In genomic region chrX:131060147-131060546, GRCh38 we compare ENCODE assay signal across 30 cellular contexts. TPM values are rescaled to one million over a fixed set of nuclear protein-coding genes. Genes with fewer than 3 reads are reported as not detected.
"Had no signal": no experiment of that assay in that cellular context is flagged by ENCODE, and none has a peak within 500 bp of the region (broad histone marks: within the 10 kb centered on the region; RNA-seq: fewer than 3 reads in every experiment).

No MANE protein-coding gene starts in this region.

- H3K27ac ChIP-seq: stomach, testis, thoracic aorta, thyroid gland, tibial artery, tibial nerve, transverse colon, upper lobe of left lung, upper lobe of right lung, uterus, vagina had no signal

- H3K9me3 Mint-ChIP-seq: stimulated activated effector memory CD8-positive, alpha-beta T cell treated with anti-CD3 and anti-CD28 coated beads, Interleukin-12 subunit alpha, Interleukin-12 subunit beta, amount 100 ng/mL, for 72 hours; stimulated activated memory B cell treated with anti-CD40 and anti-IgM and Interleukin-4, amounts not matched to agents 10 μg/mL and 1 μg/mL and 100 μg/mL, for 72 hours; stimulated activated naive B cell treated with anti-CD40 and anti-IgM and Interleukin-4, amounts not matched to agents 10 μg/mL and 1 μg/mL and 100 μg/mL, for 72 hours; stimulated activated naive CD8-positive, alpha-beta T cell treated with anti-CD3 and anti-CD28 coated beads, Interleukin-15, amount 100 ng/mL, for 72 hours; stimulated activated naive CD8-positive, alpha-beta T cell treated with anti-CD3 and anti-CD28 coated beads, Interleukin-15, Interleukin-2, amounts not matched to agents 100 ng/mL and 50 ng/mL, for 24 hours; type B pancreatic cell had no signal

- H3K36me3 Mint-ChIP-seq: stimulated activated effector memory CD8-positive, alpha-beta T cell treated with anti-CD3 and anti-CD28 coated beads, Interleukin-12 subunit alpha, Interleukin-12 subunit beta, amount 100 ng/mL, for 72 hours; stimulated activated memory B cell treated with anti-CD40 and anti-IgM and Interleukin-4, amounts not matched to agents 10 μg/mL and 1 μg/mL and 100 μg/mL, for 72 hours; stimulated activated naive B cell treated with anti-CD40 and anti-IgM and Interleukin-4, amounts not matched to agents 10 μg/mL and 1 μg/mL and 100 μg/mL, for 72 hours; type B pancreatic cell had no signal

- H3K27ac Mint-ChIP-seq: stimulated activated effector memory CD8-positive, alpha-beta T cell treated with anti-CD3 and anti-CD28 coated beads, Interleukin-12 subunit alpha, Interleukin-12 subunit beta, amount 100 ng/mL, for 72 hours; stimulated activated memory B cell treated with anti-CD40 and anti-IgM and Interleukin-4, amounts not matched to agents 10 μg/mL and 1 μg/mL and 100 μg/mL, for 72 hours; stimulated activated naive B cell treated with anti-CD40 and anti-IgM and Interleukin-4, amounts not matched to agents 10 μg/mL and 1 μg/mL and 100 μg/mL, for 72 hours; stimulated activated naive CD8-positive, alpha-beta T cell treated with anti-CD3 and anti-CD28 coated beads, Interleukin-15, amount 100 ng/mL, for 72 hours; stimulated activated naive CD8-positive, alpha-beta T cell treated with anti-CD3 and anti-CD28 coated beads, Interleukin-15, Interleukin-2, amounts not matched to agents 100 ng/mL and 50 ng/mL, for 24 hours; type B pancreatic cell had no signal

- H3K4me3 ChIP-seq: stomach, testis, thoracic aorta, thyroid gland, tibial artery, tibial nerve, transverse colon, upper lobe of left lung, upper lobe of right lung, uterus, vagina had no signal

- FAIRE-seq: urothelium cell line had no signal

- H3K4me1 Mint-ChIP-seq: stimulated activated effector memory CD8-positive, alpha-beta T cell treated with anti-CD3 and anti-CD28 coated beads, Interleukin-12 subunit alpha, Interleukin-12 subunit beta, amount 100 ng/mL, for 72 hours; stimulated activated memory B cell treated with anti-CD40 and anti-IgM and Interleukin-4, amounts not matched to agents 10 μg/mL and 1 μg/mL and 100 μg/mL, for 72 hours; stimulated activated naive B cell treated with anti-CD40 and anti-IgM and Interleukin-4, amounts not matched to agents 10 μg/mL and 1 μg/mL and 100 μg/mL, for 72 hours; stimulated activated naive CD8-positive, alpha-beta T cell treated with anti-CD3 and anti-CD28 coated beads, Interleukin-15, amount 100 ng/mL, for 72 hours had no signal

- H3K4me1 ChIP-seq: testis, thyroid gland, tibial artery, upper lobe of right lung, uterus, vagina had no signal

- H3K36me3 ChIP-seq: stomach, thoracic aorta, thyroid gland, tibial artery, tibial nerve, transverse colon, upper lobe of left lung, upper lobe of right lung, uterus, vagina had no signal

- ATAC-seq: stimulated activated effector memory CD8-positive, alpha-beta T cell treated with anti-CD3 and anti-CD28 coated beads, Interleukin-12 subunit alpha, Interleukin-12 subunit beta, amount 100 ng/mL, for 72 hours; stimulated activated memory B cell treated with anti-CD40 and anti-IgM and Interleukin-4, amounts not matched to agents 10 μg/mL and 1 μg/mL and 100 μg/mL, for 72 hours; stimulated activated naive B cell treated with anti-CD40 and anti-IgM and Interleukin-4, amounts not matched to agents 10 μg/mL and 1 μg/mL and 100 μg/mL, for 72 hours; stimulated activated naive CD8-positive, alpha-beta T cell treated with anti-CD3 and anti-CD28 coated beads, Interleukin-15, amount 100 ng/mL, for 72 hours; stimulated activated naive CD8-positive, alpha-beta T cell treated with anti-CD3 and anti-CD28 coated beads, Interleukin-15, Interleukin-2, amounts not matched to agents 100 U/mL and 50 U/mL, for 24 hours; upper lobe of right lung had no signal

- H3K9me3 ChIP-seq: testis, thoracic aorta, thyroid gland, tibial artery, tibial nerve, transverse colon, upper lobe of left lung, upper lobe of right lung, uterus, vagina had no signal

- DNase-seq: stimulated activated CD4-positive, alpha-beta T cell treated with anti-CD3 and anti-CD28 coated beads, Interleukin-2, amount 100 ng/mL, for 24 hours; stimulated activated CD4-positive, alpha-beta T cell treated with anti-CD3 and anti-CD28 coated beads, Interleukin-2, amount 100 ng/mL, for 48 hours; stimulated activated CD4-positive, alpha-beta T cell treated with anti-CD3 and anti-CD28 coated beads, Interleukin-4, amount 100 ng/mL, for 1 hour; stimulated activated CD4-positive, alpha-beta T cell treated with anti-CD3 and anti-CD28 coated beads, Interleukin-4, amount 100 ng/mL, for 24 hours; stimulated activated CD4-positive, alpha-beta T cell treated with anti-CD3 and anti-CD28 coated beads, Interleukin-4, amount 100 ng/mL, for 4 hours; stimulated activated CD8-positive, alpha-beta memory T cell treated with anti-CD3 and anti-CD28 coated beads, Interleukin-4, amount 100 ng/mL, for 48 hours; stimulated activated naive B cell treated with anti-CD40 and anti-IgM and Interleukin-4, amounts not matched to agents 10 μg/mL and 1 μg/mL and 100 μg/mL, for 72 hours; stimulated activated naive CD4-positive, alpha-beta T cell; stimulated activated naive CD4-positive, alpha-beta T cell treated with Interleukin-2 at 50 U/mL for 16 hours; stimulated activated naive CD8-positive, alpha-beta T cell treated with anti-CD3 and anti-CD28 coated beads, Interleukin-15, amount 100 ng/mL, for 72 hours; stimulated activated naive CD8-positive, alpha-beta T cell treated with anti-CD3 and anti-CD28 coated beads, Interleukin-15, Interleukin-2, amounts not matched to agents 100 U/mL and 50 U/mL, for 24 hours; stomach; substantia nigra; testis; thyroid gland; tibial artery; transverse colon; trophoblast cell; upper lobe of left lung; upper lobe of right lung; uterus had no signal

- H3K4me3 Mint-ChIP-seq: stimulated activated effector memory CD8-positive, alpha-beta T cell treated with anti-CD3 and anti-CD28 coated beads, Interleukin-12 subunit alpha, Interleukin-12 subunit beta, amount 100 ng/mL, for 72 hours; stimulated activated memory B cell treated with anti-CD40 and anti-IgM and Interleukin-4, amounts not matched to agents 10 μg/mL and 1 μg/mL and 100 μg/mL, for 72 hours; stimulated activated naive B cell treated with anti-CD40 and anti-IgM and Interleukin-4, amounts not matched to agents 10 μg/mL and 1 μg/mL and 100 μg/mL, for 72 hours; stimulated activated naive CD8-positive, alpha-beta T cell treated with anti-CD3 and anti-CD28 coated beads, Interleukin-15, amount 100 ng/mL, for 72 hours; stimulated activated naive CD8-positive, alpha-beta T cell treated with anti-CD3 and anti-CD28 coated beads, Interleukin-15, Interleukin-2, amounts not matched to agents 100 ng/mL and 50 ng/mL, for 24 hours had no signal

- H3K27me3 ChIP-seq: testis, thyroid gland, vagina had no signal

RNA-seq across cellular contexts. Expression of gene ARHGAP36, which starts 2.0 kb away (rescaled TPM):
- total RNA-seq: stomach, subcutaneous adipose tissue, thoracic aorta, thyroid gland, tibial nerve, transverse colon, upper lobe of left lung, upper lobe of right lung had no signal
